ENCODE assay signal across 8 cellular contexts in the genomic region with DNA sequence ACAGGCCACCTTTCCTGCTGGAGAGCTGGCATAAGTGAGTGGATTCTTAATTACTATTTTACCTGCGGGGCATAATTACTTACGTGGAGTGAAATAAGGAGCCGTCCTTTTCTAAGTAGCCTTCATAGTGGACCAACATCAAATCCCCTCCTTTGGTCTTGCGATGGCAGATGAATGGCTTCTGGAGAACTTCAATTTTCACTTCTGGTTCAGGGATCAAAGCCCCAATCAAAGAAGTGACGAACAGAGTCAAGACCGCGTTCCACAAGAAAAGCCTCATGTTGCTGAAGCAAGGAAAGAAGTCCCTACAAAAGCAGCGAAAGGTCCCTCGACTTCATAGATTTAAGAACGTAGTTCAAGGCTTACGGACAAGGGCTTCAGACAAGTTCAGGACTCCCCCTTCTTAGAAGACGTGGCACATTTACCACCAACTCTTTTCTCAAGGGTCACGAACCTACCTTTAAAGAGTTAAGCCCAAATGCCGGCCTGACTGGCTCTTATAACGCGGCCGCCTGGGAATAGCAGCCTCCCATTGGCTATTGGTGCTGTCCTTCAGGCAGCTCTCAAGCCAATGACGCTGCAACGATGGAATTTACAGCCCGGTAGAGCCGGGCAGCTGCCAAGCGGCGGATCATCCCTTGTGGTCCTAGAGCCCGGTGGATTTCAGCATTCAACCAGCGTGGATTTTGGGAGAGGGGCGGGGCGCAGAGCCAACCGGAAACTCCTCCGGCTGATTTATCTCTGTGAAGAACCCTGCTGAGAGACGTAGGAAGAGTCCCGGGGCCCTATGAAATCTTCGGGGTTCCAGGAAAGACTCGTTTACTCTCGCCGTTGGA. TPM values are rescaled to one million over a fixed set of nuclear protein-coding genes. Genes with fewer than 3 reads are reported as not detected.
DNase-seq lines count a peak whose midpoint lies in the region; ATAC-seq and TF ChIP-seq lines count a peak whose summit lies in the region.

A gene with protein sequence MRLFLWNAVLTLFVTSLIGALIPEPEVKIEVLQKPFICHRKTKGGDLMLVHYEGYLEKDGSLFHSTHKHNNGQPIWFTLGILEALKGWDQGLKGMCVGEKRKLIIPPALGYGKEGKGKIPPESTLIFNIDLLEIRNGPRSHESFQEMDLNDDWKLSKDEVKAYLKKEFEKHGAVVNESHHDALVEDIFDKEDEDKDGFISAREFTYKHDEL (minus strand): TSS at position 474 of the 836 bp plus-strand sequence. CDS start 194 bp downstream, at position 280.

- no CpG with 5 or more reads among the region's 35 CpGs for WGBS in H9 (ENCODE audit: extremely low coverage, insufficient read length, low lambda C conversion rate)

- no peak within 1 kb of the TSS for H3K18ac ChIP-seq in H9 (ENCODE audit: insufficient read length, low read depth, low read length)

- H3K27ac ChIP-seq in H9 (ENCODE audit: insufficient read length, low read depth, low read length), result no peak within 1 kb of the TSS
- peak within 1 kb of the TSS; percentile 61 for H3K27ac ChIP-seq in neural cell (ENCODE audit: low read length)

- no peak within 1 kb of the TSS for H2BK15ac ChIP-seq in H9 (ENCODE audit: low read depth, low read length)

- peaks cover 6 to 7% (median 6%) of the 10 kb centered on the region in 3 experiments; a peak in 6 of 7 replicates for H3K36me3 Mint-ChIP-seq in H9 (ENCODE audit: insufficient read depth in 1 of 3, low read depth in 3 of 3)

- peaks cover 3% of the 10 kb centered on the region; the same call in 1 of the 2 replicates for H3K4me1 ChIP-seq in H9 (ENCODE audit: insufficient read depth, low read length)

- peak; percentile 42 for TF ChIP-seq RAD21 in neural cell (conservative IDR thresholded peaks at IDR 0.05)

- peak; percentile 35 for TF ChIP-seq EP300 in neural cell (conservative IDR thresholded peaks at IDR 0.05; ENCODE audit: poor library complexity, severe bottlenecking)

- H3K56ac ChIP-seq in H9 (ENCODE audit: insufficient read length, low read depth, low read length), result no peak within 1 kb of the TSS

- H3K23ac ChIP-seq in H9 (ENCODE audit: insufficient read length, low read depth, low read length), result no peak within 1 kb of the TSS

- H4K5ac ChIP-seq in H9 (ENCODE audit: insufficient read length, low read depth, low read length), result no peak within 1 kb of the TSS

- H3K23me2 ChIP-seq in H9 (ENCODE audit: insufficient read length, low read depth, low read length, poor library complexity, severe bottlenecking), result peaks cover 10% of the 10 kb centered on the region

- ATAC-seq in stimulated activated naive CD8-positive, alpha-beta T cell treated with anti-CD3 and anti-CD28 coated beads, Interleukin-15, amount 100 ng/mL, for 72 hours, result peak; percentile 88

- peak within 1 kb of the TSS; percentile 96 for H2AFZ ChIP-seq in H9 (ENCODE audit: low read length)
- peak within 1 kb of the TSS; percentile 81 for H2AFZ ChIP-seq in neural cell (ENCODE audit: low read depth, low read length)

- H4K91ac ChIP-seq in H9 (ENCODE audit: insufficient read length, low read depth, low read length), result no peak within 1 kb of the TSS

- H3K4me2 ChIP-seq in H9 (ENCODE audit: insufficient read depth, insufficient read length, low read length) (peak within 1 kb of the TSS; percentile 93), neural cell (ENCODE audit: low read length) (peak within 1 kb of the TSS; percentile 95)

- H3K79me2 ChIP-seq in H9 (ENCODE audit: insufficient read depth, low read length) (peaks cover 22% of the 10 kb centered on the region; the same call in 1 of the 2 replicates), neural cell (replicated peaks; ENCODE audit: insufficient read depth, low read length) (peaks cover 51% of the 10 kb centered on the region)

- no peaks in the 10 kb centered on the region for H3K27me3 Mint-ChIP-seq in H9 (ENCODE audit: low read depth)
- H3K27me3 Mint-ChIP-seq in stimulated activated naive CD8-positive, alpha-beta T cell treated with anti-CD3 and anti-CD28 coated beads, Interleukin-15, amount 100 ng/mL, for 72 hours, result no peaks in the 10 kb centered on the region

- H3T11ph ChIP-seq in H9 (ENCODE audit: low read length), result no peak within 1 kb of the TSS

- TF ChIP-seq CTCF in H9 (conservative IDR thresholded peaks at IDR 0.05) (no peak), foreskin fibroblast (IDR thresholded peaks at IDR 0.05; ENCODE audit: low read depth, low read length) (no peak), neural cell (IDR thresholded peaks at IDR 0.05; ENCODE audit: poor library complexity, severe bottlenecking) (no peak)

- H3K9me3 Mint-ChIP-seq in H9, result no peaks in the 10 kb centered on the region
- H3K9me3 Mint-ChIP-seq in stimulated activated naive CD8-positive, alpha-beta T cell treated with anti-CD3 and anti-CD28 coated beads, Interleukin-15, amount 100 ng/mL, for 72 hours, result no peaks in the 10 kb centered on the region

- H3K9me2 ChIP-seq in neural cell (ENCODE audit: insufficient read depth, low read length), result no peaks in the 10 kb centered on the region

- H4K20me1 ChIP-seq in H9 (ENCODE audit: control insufficient read depth, insufficient read depth, insufficient read length), result no peaks in the 10 kb centered on the region
- peaks cover 3% of the 10 kb centered on the region for H4K20me1 ChIP-seq in neural cell (ENCODE audit: insufficient read depth)

- no peaks in the 10 kb centered on the region for H3K36me3 ChIP-seq in neural cell (ENCODE audit: insufficient read depth, low read length)

- peak; percentile 99 for DNase-seq in G401 (ENCODE audit: low spot score)
- DNase-seq in H9, result peak; percentile 99
- DNase-seq in M059J (ENCODE audit: low read depth), result peak; percentile 100
- DNase-seq in SIG-M5 (lab: John Stamatoyannopoulos, UW), result peak; percentile 94
- DNase-seq in activated gamma-delta T cell treated with anti-CD3 and anti-CD28 coated beads, Interleukin-2, amount 50 U/mL, for 16 hours (ENCODE audit: low read depth), result peak; percentile 88
- DNase-seq in foreskin fibroblast, result peak; percentile 100
- DNase-seq in stimulated activated naive CD8-positive, alpha-beta T cell treated with anti-CD3 and anti-CD28 coated beads, Interleukin-15, amount 100 ng/mL, for 72 hours, result peak; percentile 87 to 95

- H2BK5ac ChIP-seq in H9 (ENCODE audit: insufficient read length, low read length), result no peak within 1 kb of the TSS

- H3K14ac ChIP-seq in H9 (ENCODE audit: insufficient read depth, low read length), result no peak within 1 kb of the TSS; the same call in 1 of the 2 replicates

- H3K9me3 ChIP-seq in H9 (ENCODE audit: control insufficient read depth, low read depth, low read length) (no peaks in the 10 kb centered on the region), neural cell (ENCODE audit: low read length) (no peaks in the 10 kb centered on the region)

- no peak within 1 kb of the TSS for H2BK120ac ChIP-seq in H9 (ENCODE audit: low read depth, low read length, poor library complexity, severe bottlenecking)

- peaks cover 7% of the 10 kb centered on the region for H3K79me1 ChIP-seq in H9 (ENCODE audit: insufficient read depth, low read depth, low read length, poor library complexity, severe bottlenecking)

- no peak within 1 kb of the TSS for H2BK12ac ChIP-seq in H9 (ENCODE audit: insufficient read length, low read depth, low read length)

- H2AK5ac ChIP-seq in H9 (ENCODE audit: insufficient read length, low read length), result no peak within 1 kb of the TSS

- no peak within 1 kb of the TSS for H2BK20ac ChIP-seq in H9 (ENCODE audit: low read depth, low read length, poor library complexity, severe bottlenecking)

- H4K8ac ChIP-seq in H9 (replicated peaks; ENCODE audit: insufficient read length, low read depth, low read length), result no peak within 1 kb of the TSS

- peaks cover 15% of the 10 kb centered on the region for H3F3A ChIP-seq in neural cell (ENCODE audit: insufficient read depth, low read length, poor library complexity, severe bottlenecking)

- in situ Hi-C loops in G401 (cut with HindIII; ENCODE audit: low sequenced_read_pairs), result no loop called here

- peak within 1 kb of the TSS; percentile 85 for H3K9ac ChIP-seq in H9 (ENCODE audit: extremely low read depth, insufficient read length, low read length)
- H3K9ac ChIP-seq in neural cell (ENCODE audit: low read length), result peak within 1 kb of the TSS; percentile 59

- H3K4ac ChIP-seq in H9 (ENCODE audit: low read depth, low read length), result no peak within 1 kb of the TSS

- H3K27me3 ChIP-seq in H9 (ENCODE audit: insufficient read depth, low read length), result no peaks in the 10 kb centered on the region
- no peaks in the 10 kb centered on the region for H3K27me3 ChIP-seq in neural cell (ENCODE audit: insufficient read depth, low read depth, low read length)

- H3K27ac Mint-ChIP-seq in H9, result peak within 1 kb of the TSS; percentile 68 to 92 (median 89); a peak in 6 of 7 replicates
- H3K27ac Mint-ChIP-seq in stimulated activated naive CD8-positive, alpha-beta T cell treated with anti-CD3 and anti-CD28 coated beads, Interleukin-15, amount 100 ng/mL, for 72 hours, result peak within 1 kb of the TSS; percentile 94 to 96

- H3K4me1 Mint-ChIP-seq in H9, result peaks cover 25 to 27% of the 10 kb centered on the region in 2 experiments
- peaks cover 22% of the 10 kb centered on the region for H3K4me1 Mint-ChIP-seq in stimulated activated naive CD8-positive, alpha-beta T cell treated with anti-CD3 and anti-CD28 coated beads, Interleukin-15, amount 100 ng/mL, for 72 hours

- no peak within 1 kb of the TSS; a peak in 3 of 5 replicates for H3K4me3 Mint-ChIP-seq in H9
- no peak within 1 kb of the TSS for H3K4me3 Mint-ChIP-seq in stimulated activated naive CD8-positive, alpha-beta T cell treated with anti-CD3 and anti-CD28 coated beads, Interleukin-15, amount 100 ng/mL, for 72 hours

- H3K4me3 ChIP-seq in foreskin fibroblast (ENCODE audit: low read depth in 1 of 2, low read length in 2 of 2), result peak within 1 kb of the TSS; percentile 90 to 91
- H3K4me3 ChIP-seq in neural cell (ENCODE audit: low read length), result peak within 1 kb of the TSS; percentile 89

TF ChIP-seq in neural cell, 6 proteins besides CTCF, POLR2A, EP300 and RAD21 (continues in another document):
- peak; percentile 89 for TF ChIP-seq MXI1 (conservative IDR thresholded peaks at IDR 0.05; ENCODE audit: poor library complexity, severe bottlenecking)

RNA-seq across cellular contexts. Expression of the gene that starts here (rescaled TPM):
- total RNA-seq in G401 (2014; rRNA removed; shearing (Covaris generic)), result 5.9 and 13.1 TPM in 2 replicates
- 10.1 and 11.5 TPM in 2 replicates for total RNA-seq in H9 (2021)
- 30.1 and 39.8 TPM in 2 replicates for total RNA-seq in M059J (2014; rRNA removed; shearing (Covaris generic))
- 19.6 and 36.7 TPM in 2 replicates for polyA plus RNA-seq in neural cell
- polyA minus RNA-seq in neural cell, result 18.3 and 21.0 TPM in 2 replicates
